9 cellular contexts compared by ENCODE assay signal in the genomic region with DNA sequence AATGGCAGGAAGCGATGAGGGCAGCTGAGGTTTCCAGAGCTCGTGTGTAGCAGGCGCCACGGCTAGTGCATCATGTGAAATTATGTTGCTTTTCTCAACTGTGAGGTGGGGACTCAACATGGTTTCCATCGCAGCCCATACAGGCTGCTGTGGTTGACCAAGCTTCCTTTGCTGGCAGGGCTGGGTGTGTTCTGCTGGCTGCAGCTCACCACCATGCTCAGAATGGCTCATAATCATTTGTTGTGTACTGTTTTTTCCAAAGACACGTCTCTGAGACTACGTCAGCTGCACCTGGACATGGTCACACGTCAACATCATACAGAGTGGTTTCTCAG. TPM values are rescaled to one million over a fixed set of nuclear protein-coding genes. Genes with fewer than 3 reads are reported as not detected.
A peak's percentile ranks its signal among the peaks of the same experiment; 100 is the strongest.
DNase-seq lines count a peak whose midpoint lies in the region; ATAC-seq and FAIRE-seq lines count a peak whose summit lies in the region.
"Had no signal": no experiment of that assay in that cellular context is flagged by ENCODE, and none has a peak within 500 bp of the region (broad histone marks: within the 10 kb centered on the region; RNA-seq: fewer than 3 reads in every experiment).

No MANE protein-coding gene starts in this region.

- DNase-seq in DMS53 treated with DMSO at 0.1 percent for 48 hours (lab: John Stamatoyannopoulos, UW; ENCODE audit: unreplicated experiment) (peak; percentile 37), activated T-cell treated with anti-CD3 and anti-CD28 coated beads for 1 hour (ENCODE audit: low read depth) (peak; percentile 70), RCC 7860 (ENCODE audit: low spot score) (no peak), HPDE6-E6E7 (ENCODE audit: extremely low spot score) (no peak), NCI-H345 treated with DMSO at 0.1 percent for 48 hours (lab: John Stamatoyannopoulos, UW; ENCODE audit: unreplicated experiment) (no peak)
- DNase-seq in stimulated activated CD4-positive, alpha-beta T cell treated with anti-CD3 and anti-CD28 coated beads, Interleukin-15, amount 100 ng/mL, for 48 hours (ENCODE audit: low read depth in 2 of 2), result peak; percentile 64 to 72

- H3K4me1 Mint-ChIP-seq in IgD-negative memory B cell, result peaks cover 22 to 45% (median 41%) of the 10 kb centered on the region in 3 donors

- H3K27me3 Mint-ChIP-seq in IgD-negative memory B cell, result peaks cover 9% of the 10 kb centered on the region

- peak; percentile 78 for ATAC-seq in GM21381 (IDR thresholded peaks at IDR 0.05; ENCODE audit: unreplicated experiment)

- H3K4me3 Mint-ChIP-seq in IgD-negative memory B cell, result peak overlapping the region; percentile 25 to 82 (median 64)

- H3K36me3 Mint-ChIP-seq in IgD-negative memory B cell, result peaks cover 2% of the 10 kb centered on the region

- no peak for FAIRE-seq in RCC 7860 (lab: Jason Lieb, UNC)
- FAIRE-seq: bronchial epithelial cell had no signal

- H3K9me3 Mint-ChIP-seq in IgD-negative memory B cell, result no peaks in the 10 kb centered on the region

- peak overlapping the region; percentile 71 to 99 (median 92) for H3K27ac Mint-ChIP-seq in IgD-negative memory B cell

RNA-seq across cellular contexts. Expression of gene RASA3, which starts 16.1 kb away (rescaled TPM):
- 52.8 TPM for polyA plus RNA-seq in IgD-negative memory B cell

RNA-seq across cellular contexts. Expression of gene CFAP97D2, which starts 30.6 kb away (rescaled TPM):
- polyA plus RNA-seq in IgD-negative memory B cell, result not detected

Comparison
In these comparisons a context has a peak if more than half of its experiments do, and no peak if none do; other contexts are left out.
1. DNase-seq: peak in DMS53 treated with DMSO at 0.1 percent for 48 hours (single experiment), activated T-cell treated with anti-CD3 and anti-CD28 coated beads for 1 hour (single experiment) and stimulated activated CD4-positive, alpha-beta T cell treated with anti-CD3 and anti-CD28 coated beads, Interleukin-15, amount 100 ng/mL, for 48 hours (2 of 2); none in RCC 7860 (single experiment), HPDE6-E6E7 (single experiment) and NCI-H345 treated with DMSO at 0.1 percent for 48 hours (single experiment).